Comparison of ENCODE assay signal across 19 cellular contexts in the genomic region with DNA sequence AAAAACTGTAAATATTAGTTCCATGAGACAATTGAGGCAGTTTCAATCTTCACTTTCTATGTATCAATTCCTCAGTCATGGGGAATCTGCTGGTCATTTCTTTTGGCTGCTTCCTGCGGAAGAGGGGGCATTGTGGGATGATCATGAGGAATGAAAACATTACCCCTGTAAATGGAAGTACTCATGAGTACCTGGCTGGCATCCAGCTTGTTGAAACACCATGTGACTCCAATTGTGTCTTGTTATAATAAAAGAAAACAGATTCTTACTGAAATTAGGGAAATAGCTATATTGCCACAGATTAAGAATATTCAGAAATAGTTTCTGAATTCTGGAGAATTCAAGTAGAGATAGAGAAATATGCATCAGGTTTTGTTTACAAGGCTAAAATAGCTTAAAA. TPM values are rescaled to one million over a fixed set of nuclear protein-coding genes. Genes with fewer than 3 reads are reported as not detected.
DNase-seq lines count a peak whose midpoint lies in the region; ATAC-seq and TF ChIP-seq lines count a peak whose summit lies in the region.
"Had no signal": no experiment of that assay in that cellular context is flagged by ENCODE, and none has a peak within 500 bp of the region (broad histone marks: within the 10 kb centered on the region; RNA-seq: fewer than 3 reads in every experiment).

No MANE protein-coding gene starts in this region.

- H3K27ac ChIP-seq in GM23248, result no peak overlapping the region
- no peak overlapping the region for H3K27ac ChIP-seq in right atrium auricular region
- no peak overlapping the region for H3K27ac ChIP-seq in RWPE1
- no peak overlapping the region for H3K27ac ChIP-seq in PC-3 (ENCODE audit: low read length)
- H3K27ac ChIP-seq: pancreas had no signal

- H3K9me2 ChIP-seq in GM23248 (ENCODE audit: insufficient read depth), result no peaks in the 10 kb centered on the region
- H3K9me2 ChIP-seq in PC-3 (replicated peaks; ENCODE audit: low read length), result no peaks in the 10 kb centered on the region

- WGBS in GM23248 (ENCODE audit: low coverage in 1 of 2, low lambda C conversion rate in 2 of 2, missing lambda C conversion rate in 2 of 2), 2 experiments, result 32 to 35% methylated on average over 1 of the region's 1 CpG

- TF ChIP-seq CTCF in right atrium auricular region (IDR thresholded peaks at IDR 0.05) (no peak), RWPE1 (conservative IDR thresholded peaks at IDR 0.05; ENCODE audit: low read depth) (no peak), PC-3 (conservative IDR thresholded peaks at IDR 0.05; ENCODE audit: low read depth, low read length) (no peak)

- peak; percentile 27 for DNase-seq in GM23248
- DNase-seq in NCI-H748 treated with DMSO at 0.1 percent for 48 hours (lab: John Stamatoyannopoulos, UW), result peak; percentile 1
- DNase-seq in fibroblast of peridontal ligament (ENCODE audit: extremely low read depth), result peak; percentile 22
- DNase-seq in renal cortical epithelial cell (ENCODE audit: low read depth), result peak; percentile 12
- DNase-seq in right atrium auricular region (ENCODE audit: low spot score), result no peak
- DNase-seq in RWPE1 (ENCODE audit: low spot score), result no peak
- no peak for DNase-seq in PC-3
- DNase-seq: activated B cell treated with CpG ODN at 0.5 μM for 24 hours; activated CD8-positive, alpha-beta memory T cell treated with anti-CD3 and anti-CD28 coated beads for 24 hours; activated T-cell treated with anti-CD3 and anti-CD28 coated beads, Interleukin-2, amount 50 U/mL, for 72 hours; GDM1; naive B cell; pancreas; SHP77; stimulated activated CD4-positive, alpha-beta T cell treated with anti-CD3 and anti-CD28 coated beads, Interleukin-2, amount 100 ng/mL, for 48 hours; T-helper 17 cell had no signal

- no peaks in the 10 kb centered on the region for H3K4me1 ChIP-seq in GM23248 (ENCODE audit: insufficient read depth)
- no peaks in the 10 kb centered on the region for H3K4me1 ChIP-seq in right atrium auricular region
- H3K4me1 ChIP-seq in PC-3 (ENCODE audit: insufficient read depth, low read length), result no peaks in the 10 kb centered on the region
- H3K4me1 ChIP-seq: pancreas had no signal

- H3F3A ChIP-seq in GM23248 (ENCODE audit: insufficient read depth) (0 out of 2 replicates have a peak, but pooled peaks cover 5% of the 10 kb centered on the region), PC-3 (ENCODE audit: low read length, unreplicated experiment) (no peaks in the 10 kb centered on the region)

- H3K4me2 ChIP-seq in GM23248 (ENCODE audit: unreplicated experiment) (no peak overlapping the region), PC-3 (ENCODE audit: low read length) (no peak overlapping the region)

- in situ Hi-C loops in GM23248 (cut with MboI), result loop anchor here (25.0 kb wide), 1 partner anchor 787 kb away; no protein-coding TSS in a partner anchor

- intact Hi-C loops in PC-3 (cut with micrococcal nuclease), result no loop called here

- H3K36me3 ChIP-seq in GM23248 (ENCODE audit: low read depth) (no peaks in the 10 kb centered on the region), right atrium auricular region (no peaks in the 10 kb centered on the region), PC-3 (ENCODE audit: low read depth, low read length) (no peaks in the 10 kb centered on the region)
- H3K36me3 ChIP-seq: pancreas had no signal

- H3K9ac ChIP-seq in GM23248 (no peak overlapping the region), PC-3 (ENCODE audit: low read length) (no peak overlapping the region)

- no TSS peak for BruUV-seq in PC-3 (replicated peaks; lab: Mats Ljungman, UMichigan)

- POLR2A ChIA-PET in RWPE1 (lab: Yijun Ruan, JAX; ENCODE audit: low non-redundant PET), result no interaction called here
- POLR2A ChIA-PET in PC-3 (lab: Charles Lee; ENCODE audit: unreplicated experiment), result no interaction called here

- no peak overlapping the region for H2AFZ ChIP-seq in GM23248
- no peak overlapping the region for H2AFZ ChIP-seq in PC-3 (ENCODE audit: low read length)

- H3K27me3 ChIP-seq in GM23248 (replicated peaks; ENCODE audit: insufficient read depth) (no peaks in the 10 kb centered on the region), right atrium auricular region (no peaks in the 10 kb centered on the region), PC-3 (ENCODE audit: low read length) (no peaks in the 10 kb centered on the region)
- H3K27me3 ChIP-seq: pancreas had no signal

- H3K79me2 ChIP-seq in GM23248 (ENCODE audit: insufficient read depth) (no peaks in the 10 kb centered on the region), PC-3 (ENCODE audit: low read length) (no peaks in the 10 kb centered on the region)

- ATAC-seq in PC-3, result no peak
- ATAC-seq in GM19452 (IDR thresholded peaks at IDR 0.05; ENCODE audit: unreplicated experiment), result no peak
- ATAC-seq: activated T-cell treated with anti-CD3 and anti-CD28 coated beads, Interleukin-2, amount 50 U/mL, for 72 hours; K562; T-helper 17 cell had no signal

- no peaks in the 10 kb centered on the region for H4K20me1 ChIP-seq in GM23248 (ENCODE audit: insufficient read depth)
- no peaks in the 10 kb centered on the region for H4K20me1 ChIP-seq in PC-3 (ENCODE audit: low read length)

- H3K4me3 ChIP-seq in GM23248 (no peak overlapping the region), right atrium auricular region (no peak overlapping the region), PC-3 (ENCODE audit: low read length) (no peak overlapping the region)
- H3K4me3 ChIP-seq: K562, lung, pancreas had no signal

- no peaks in the 10 kb centered on the region for H3K9me3 ChIP-seq in GM23248 (ENCODE audit: low read depth)
- H3K9me3 ChIP-seq in right atrium auricular region, result peaks cover 0 to 2% of the 10 kb centered on the region in 2 donors
- H3K9me3 ChIP-seq in PC-3 (ENCODE audit: low read length), result peaks cover 12% of the 10 kb centered on the region; the same call in 1 of the 2 replicates
- H3K9me3 ChIP-seq: pancreas had no signal

- CTCF ChIA-PET in RWPE1 (lab: Yijun Ruan, JAX) (no interaction called here), PC-3 (lab: Charles Lee) (no interaction called here)

RNA-seq across cellular contexts. Expression of gene GPR39, which starts 41.6 kb away (rescaled TPM):
- total RNA-seq in GM23248 (2014; rRNA removed; shearing (Covaris generic)), result 2.6 and 3.8 TPM in 2 replicates
- 1.5 and 1.6 TPM in 2 replicates for polyA plus RNA-seq in GM23248 (2016; fragmentation: Nextera tagmentation; extraction: Ambion mirVana)
- total RNA-seq in renal cortical epithelial cell (9.2 and 26.0 TPM in 2 replicates), right atrium auricular region (1 to 10 TPM in 1 of 2 donors, not detected in 1; 1.0 TPM), PC-3 (2014; rRNA removed) (34.8 and 43.2 TPM in 2 replicates)
- total RNA-seq: activated B cell treated with CpG ODN at 0.5 μM for 24 hours; activated T-cell treated with anti-CD3 and anti-CD28 coated beads, Interleukin-2, amount 50 U/mL, for 72 hours had no signal
- polyA plus RNA-seq: K562 had no signal

Comparison
In these comparisons a context has a peak if more than half of its experiments do, and no peak if none do; other contexts are left out.
1. DNase-seq: peak in GM23248 (single experiment), NCI-H748 treated with DMSO at 0.1 percent for 48 hours (single experiment), fibroblast of peridontal ligament (single experiment) and renal cortical epithelial cell (single experiment); none in right atrium auricular region (single experiment), RWPE1 (single experiment) and PC-3 (single experiment).